In the genomic region with DNA sequence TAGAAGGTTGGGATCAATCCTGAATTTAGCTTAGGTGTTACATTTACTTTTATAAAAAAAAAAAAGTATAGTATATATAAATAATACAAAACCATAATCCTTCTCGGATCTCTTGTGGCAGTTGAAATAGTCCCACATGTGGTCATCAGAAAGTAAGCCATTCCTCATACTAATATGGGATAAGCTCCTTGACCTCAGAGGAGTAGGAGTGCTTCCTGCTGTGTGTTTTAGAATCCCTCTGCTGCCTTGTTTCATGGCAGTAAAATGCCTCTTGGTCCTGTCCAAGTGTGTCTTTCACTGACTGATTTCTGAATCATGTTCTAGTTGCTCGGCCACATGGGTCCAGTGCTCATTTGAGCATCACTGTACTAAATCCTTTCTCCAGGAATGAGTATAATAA, we compare ENCODE assay signal across 13 cellular contexts.
DNase-seq lines count a peak whose midpoint lies in the region; ATAC-seq and TF ChIP-seq lines count a peak whose summit lies in the region.
"Had no signal": no experiment of that assay in that cellular context is flagged by ENCODE, and none has a peak within 500 bp of the region (broad histone marks: within the 10 kb centered on the region; RNA-seq: fewer than 3 reads in every experiment).

No MANE protein-coding gene starts in this region.

- peaks cover 7% of the 10 kb centered on the region; the same call in 1 of the 2 replicates for H3K9me1 ChIP-seq in IMR-90 (ENCODE audit: insufficient read depth, low read length)

- H4K5ac ChIP-seq in IMR-90 (ENCODE audit: low read depth, low read length), result peak overlapping the region; percentile 17; the same call in 1 of the 2 replicates

- H3K27me3 Mint-ChIP-seq in CD8-positive, alpha-beta T cell (ENCODE audit: low read depth), result peaks cover 8% of the 10 kb centered on the region
- H3K27me3 Mint-ChIP-seq in neural progenitor cell (ENCODE audit: insufficient read depth, low read depth), result peaks cover 3% of the 10 kb centered on the region

- no peaks in the 10 kb centered on the region for H3K79me2 ChIP-seq in neural progenitor cell (ENCODE audit: low read depth)

- H3K4ac ChIP-seq in IMR-90 (ENCODE audit: low read depth, low read length), result no peak overlapping the region

- H2AK9ac ChIP-seq in IMR-90 (replicated peaks; ENCODE audit: low read depth, low read length, poor library complexity), result no peak overlapping the region

- no peaks in the 10 kb centered on the region for H3K27me3 ChIP-seq in CD8-positive, alpha-beta T cell (ENCODE audit: insufficient read depth, low read length)
- H3K27me3 ChIP-seq in IMR-90 (ENCODE audit: control insufficient read depth, insufficient read depth, low read length), result no peaks in the 10 kb centered on the region
- no peaks in the 10 kb centered on the region for H3K27me3 ChIP-seq in SJCRH30
- H3K27me3 ChIP-seq in neural progenitor cell, result no peaks in the 10 kb centered on the region
- H3K27me3 ChIP-seq: BLaER1 treated with 17β-estradiol and CSF1 and Interleukin-3, amounts not matched to agents 10 nM and 100 nM had no signal

- H4K20me1 ChIP-seq in IMR-90 (ENCODE audit: insufficient read depth, low read length) (no peaks in the 10 kb centered on the region), neural progenitor cell (ENCODE audit: low read depth) (no peaks in the 10 kb centered on the region)
- H4K20me1 ChIP-seq: BLaER1 treated with 17β-estradiol and CSF1 and Interleukin-3, amounts not matched to agents 10 nM and 100 nM had no signal

- peaks cover 2% of the 10 kb centered on the region for H3K9me3 Mint-ChIP-seq in CD8-positive, alpha-beta T cell
- no peaks in the 10 kb centered on the region for H3K9me3 Mint-ChIP-seq in neural progenitor cell

- no peaks in the 10 kb centered on the region for H3F3A ChIP-seq in neural progenitor cell (ENCODE audit: low read depth)

- H3K14ac ChIP-seq in IMR-90 (replicated peaks; ENCODE audit: low read depth, low read length), result no peak overlapping the region

- TF ChIP-seq CTCF in CD8-positive, alpha-beta T cell (IDR thresholded peaks at IDR 0.05), result no peak
- TF ChIP-seq CTCF in IMR-90 (conservative IDR thresholded peaks at IDR 0.05; ENCODE audit: low read depth, low read length), result no peak
- TF ChIP-seq CTCF in neural progenitor cell (IDR thresholded peaks at IDR 0.05), result no peak

- CTCF ChIA-PET in CD8-positive, alpha-beta T cell (lab: Charles Lee), result no interaction called here
- CTCF ChIA-PET in IMR-90 (lab: Yijun Ruan, JAX), result no interaction called here

- POLR2A ChIA-PET in CD8-positive, alpha-beta T cell (lab: Charles Lee), result no interaction called here
- POLR2A ChIA-PET in IMR-90 (lab: Charles Lee; ENCODE audit: unreplicated experiment), result no interaction called here

- no CpG with 5 or more reads among the region's 2 CpGs for WGBS in IMR-90 (ENCODE audit: extremely low coverage in 2 of 2, insufficient read length in 1 of 2), 2 experiments

- no peak overlapping the region for H2BK20ac ChIP-seq in IMR-90 (ENCODE audit: low read depth, low read length)

- H3K4me2 ChIP-seq in IMR-90 (ENCODE audit: low read depth, low read length) (no peak overlapping the region), neural progenitor cell (no peak overlapping the region)

- H3K36me3 ChIP-seq in CD8-positive, alpha-beta T cell (ENCODE audit: insufficient read depth, low read length), result no peaks in the 10 kb centered on the region
- H3K36me3 ChIP-seq in IMR-90 (ENCODE audit: control insufficient read depth, insufficient read depth, low read length), result peaks cover 18% of the 10 kb centered on the region
- H3K36me3 ChIP-seq in SJCRH30, result no peaks in the 10 kb centered on the region
- H3K36me3 ChIP-seq in neural progenitor cell, result no peaks in the 10 kb centered on the region
- H3K36me3 ChIP-seq: BLaER1 treated with 17β-estradiol and CSF1 and Interleukin-3, amounts not matched to agents 10 nM and 100 nM had no signal

- DNase-seq in CD8-positive, alpha-beta T cell, result no peak
- DNase-seq in IMR-90 (no peak), SJCRH30 (peak in 1 of 2 experiments; percentile 52), neural progenitor cell (ENCODE audit: low spot score) (no peak), NK-92 (lab: John Stamatoyannopoulos, UW; ENCODE audit: unreplicated experiment) (no peak), medulla oblongata (ENCODE audit: extremely low spot score) (no peak), HUDEP-2 (lab: John Stamatoyannopoulos, UW; ENCODE audit: unreplicated experiment in 76 of 76) (no peak)
- DNase-seq: Caco-2; CD8-positive, alpha-beta memory T cell; H9 had no signal

- H3K27ac Mint-ChIP-seq in CD8-positive, alpha-beta T cell, result peak overlapping the region; percentile 16
- H3K27ac Mint-ChIP-seq in neural progenitor cell, result peak overlapping the region; percentile 74
- H3K27ac Mint-ChIP-seq: B cell; CD8-positive, alpha-beta memory T cell; H9 had no signal

- H2BK15ac ChIP-seq in IMR-90 (ENCODE audit: low read depth, low read length), result no peak overlapping the region

- no peak for TF ChIP-seq POLR2A in IMR-90 (IDR thresholded peaks at IDR 0.05; ENCODE audit: low read depth, low read length)

- H4K8ac ChIP-seq in IMR-90 (ENCODE audit: low read depth in 2 of 2, low read length in 2 of 2), result no peak overlapping the region; a peak in 1 of 4 replicates

- no peak overlapping the region for H3K23ac ChIP-seq in IMR-90 (ENCODE audit: low read depth, low read length)

- H3K4me1 Mint-ChIP-seq in CD8-positive, alpha-beta T cell (ENCODE audit: low read depth), result no peaks in the 10 kb centered on the region
- H3K4me1 Mint-ChIP-seq in neural progenitor cell, result peaks cover 22% of the 10 kb centered on the region
- H3K4me1 Mint-ChIP-seq: CD8-positive, alpha-beta memory T cell; H9 had no signal

- no peak overlapping the region for H3K56ac ChIP-seq in IMR-90 (ENCODE audit: extremely low read depth, insufficient read depth, low read length)

- TF ChIP-seq RAD21 in IMR-90 (IDR thresholded peaks at IDR 0.05; ENCODE audit: low read length), result no peak

- H3K4me3 ChIP-seq in CD8-positive, alpha-beta T cell (ENCODE audit: low read depth, low read length), result no peak overlapping the region
- H3K4me3 ChIP-seq in IMR-90 (ENCODE audit: insufficient read depth, low read depth, low read length) (no peak overlapping the region), SJCRH30 (no peak overlapping the region), neural progenitor cell (no peak overlapping the region)
- H3K4me3 ChIP-seq: BLaER1 treated with 17β-estradiol and CSF1 and Interleukin-3, amounts not matched to agents 10 nM and 100 nM had no signal

- no peak overlapping the region for H2AK5ac ChIP-seq in IMR-90 (ENCODE audit: low read depth, low read length)

- intact Hi-C loops in CD8-positive, alpha-beta T cell (cut with DNase I, micrococcal nuclease), result no loop called here
- intact Hi-C loops in IMR-90 (cut with micrococcal nuclease), result no loop called here

- H4K91ac ChIP-seq in IMR-90 (ENCODE audit: insufficient read depth, low read depth, low read length), result no peak overlapping the region

- H3K36me3 Mint-ChIP-seq in CD8-positive, alpha-beta T cell, result no peaks in the 10 kb centered on the region
- H3K36me3 Mint-ChIP-seq in neural progenitor cell, result peaks cover 4% of the 10 kb centered on the region

- ATAC-seq in CD8-positive, alpha-beta T cell, result no peak
- ATAC-seq in IMR-90 (ENCODE audit: low read depth), result no peak
- no peak for ATAC-seq in HG02840 (IDR thresholded peaks at IDR 0.05; ENCODE audit: low FRiP score, unreplicated experiment)

- no peak overlapping the region for H2BK5ac ChIP-seq in IMR-90 (ENCODE audit: low read depth, low read length, poor library complexity, severe bottlenecking)

- no TSS peak for BruUV-seq in IMR-90 (replicated peaks; lab: Mats Ljungman, UMichigan)

- in situ Hi-C loops in IMR-90 (cut with MboI; ENCODE audit: low sequenced_read_pairs), result no loop called here

- no peak overlapping the region for H2BK120ac ChIP-seq in IMR-90 (ENCODE audit: low read depth, low read length)

- H2AFZ ChIP-seq in IMR-90 (replicated peaks; ENCODE audit: low read length, poor library complexity) (no peak overlapping the region), neural progenitor cell (replicated peaks) (no peak overlapping the region)

- H3K9ac ChIP-seq in IMR-90 (ENCODE audit: low read depth, low read length) (no peak overlapping the region), neural progenitor cell (no peak overlapping the region)
- H3K9ac ChIP-seq: BLaER1 treated with 17β-estradiol and CSF1 and Interleukin-3, amounts not matched to agents 10 nM and 100 nM had no signal

- H3K18ac ChIP-seq in IMR-90 (ENCODE audit: low read depth, low read length), result no peak overlapping the region; the same call in 1 of the 2 replicates

- dilution Hi-C loops in IMR-90 (cut with HindIII; ENCODE audit: low sequenced_read_pairs, unreplicated experiment), result no loop called here

- H3K27ac ChIP-seq in CD8-positive, alpha-beta T cell (ENCODE audit: low read depth, low read length), result no peak overlapping the region
- H3K27ac ChIP-seq in IMR-90 (ENCODE audit: insufficient read depth, low read length), result no peak overlapping the region
- H3K27ac ChIP-seq in SJCRH30, result peak overlapping the region; percentile 19; the same call in 1 of the 2 replicates
- H3K27ac ChIP-seq in neural progenitor cell, result no peak overlapping the region
- H3K27ac ChIP-seq: BLaER1 treated with 17β-estradiol and CSF1 and Interleukin-3, amounts not matched to agents 10 nM and 100 nM had no signal

- H3K4me3 Mint-ChIP-seq in CD8-positive, alpha-beta T cell, result no peak overlapping the region
- H3K4me3 Mint-ChIP-seq in neural progenitor cell, result no peak overlapping the region
- H3K4me3 Mint-ChIP-seq: B cell; CD8-positive, alpha-beta memory T cell; H9 had no signal

- H3K79me1 ChIP-seq in IMR-90 (ENCODE audit: low read depth in 1 of 2, low read length in 2 of 2), result no peaks in the 10 kb centered on the region

- no peaks in the 10 kb centered on the region for H3K9me3 ChIP-seq in CD8-positive, alpha-beta T cell (ENCODE audit: low read length)
- H3K9me3 ChIP-seq in IMR-90 (ENCODE audit: control insufficient read depth, insufficient read depth, low read length) (no peaks in the 10 kb centered on the region), SJCRH30 (replicated peaks) (no peaks in the 10 kb centered on the region), neural progenitor cell (ENCODE audit: low read depth) (no peaks in the 10 kb centered on the region)
- H3K9me3 ChIP-seq: Caco-2 had no signal

- no peaks in the 10 kb centered on the region for H3K4me1 ChIP-seq in CD8-positive, alpha-beta T cell (ENCODE audit: insufficient read depth, low read length)
- H3K4me1 ChIP-seq in IMR-90 (ENCODE audit: control insufficient read depth, insufficient read depth, low read length) (peaks cover 2% of the 10 kb centered on the region; the same call in 1 of the 2 replicates), SJCRH30 (peaks cover 22% of the 10 kb centered on the region), neural progenitor cell (no peaks in the 10 kb centered on the region)

TF ChIP-seq in IMR-90, 13 proteins besides CTCF, POLR2A, EP300 and RAD21 (continues in another document):
- TF ChIP-seq BHLHE40 (IDR thresholded peaks at IDR 0.05; ENCODE audit: low read depth, low read length), result no peak
